ENCODE assay signal across 5 cellular contexts in the genomic region with DNA sequence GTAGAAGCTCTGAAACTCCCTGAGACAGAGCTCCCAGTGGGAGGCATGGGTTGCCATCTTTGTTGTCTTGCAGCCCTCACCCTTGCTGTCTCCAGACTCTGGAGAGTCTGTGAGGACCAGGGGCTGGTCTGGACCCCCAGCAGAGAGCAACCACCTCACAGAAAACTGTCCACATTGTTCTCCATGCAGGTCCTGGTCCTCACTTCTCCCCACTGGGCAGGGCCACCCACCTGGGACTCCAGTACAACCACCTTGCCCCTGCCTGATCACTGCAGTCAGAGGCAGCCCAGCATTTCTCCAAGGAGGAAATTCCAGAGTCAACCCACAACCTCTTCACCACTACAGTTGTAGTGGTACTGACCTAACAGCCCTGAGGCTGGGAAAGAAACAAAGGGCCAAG.
"Had no signal": no experiment of that assay in that cellular context is flagged by ENCODE, and none has a peak within 500 bp of the region (broad histone marks: within the 10 kb centered on the region; RNA-seq: fewer than 3 reads in every experiment).

No MANE protein-coding gene starts in this region.

- H3K4me3 ChIP-seq: GM23338, K562 had no signal

- H3K27ac Mint-ChIP-seq: GM23338, H9 had no signal

- DNase-seq: H9, HCEC 1CT, IMR-90 had no signal

- ATAC-seq: GM23338, K562 had no signal

- H3K9me3 Mint-ChIP-seq: GM23338 had no signal

- H3K4me3 Mint-ChIP-seq: GM23338, H9 had no signal

- H3K4me1 Mint-ChIP-seq: GM23338, H9 had no signal
